Comparison of ENCODE assay signal across 11 cellular contexts in genomic region chr17:50153650-50154575, GRCh38. TPM values are rescaled to one million over a fixed set of nuclear protein-coding genes. Genes with fewer than 3 reads are reported as not detected.
DNase-seq lines count a peak whose midpoint lies in the region; ATAC-seq, FAIRE-seq and TF ChIP-seq lines count a peak whose summit lies in the region.
"Had no signal": no experiment of that assay in that cellular context is flagged by ENCODE, and none has a peak within 500 bp of the region (broad histone marks: within the 10 kb centered on the region; RNA-seq: fewer than 3 reads in every experiment).

No MANE protein-coding gene starts in this region.

- H3K9me3 Mint-ChIP-seq in activated CD4-positive, alpha-beta T cell treated with anti-CD3 and anti-CD28 coated beads, Interleukin-2, amount 10 ng/mL, durations not matched to agents 24 days and 14 days = no peaks in the 10 kb centered on the region

- POLR2A ChIA-PET in K562 (lab: Yijun Ruan, JAX) = interaction anchor here (0.5 to 1.7 kb wide), 10 partner anchors 9 to 331 kb away, joined by 3 to 5 read pairs (median 3); no protein-coding TSS in a partner anchor

- H3K79me2 ChIP-seq in K562 (ENCODE audit: control insufficient read depth, insufficient read depth, low read length) = peaks cover 31% of the 10 kb centered on the region

- in situ Hi-C loops in K562 (cut with MboI) = no loop called here

- H3K18ac ChIP-seq in mesenchymal stem cell (ENCODE audit: low read depth in 1 of 2, low read length in 2 of 2) = no peak overlapping the region

- H3K23ac ChIP-seq in mesenchymal stem cell (ENCODE audit: low read length in 2 of 2) = no peak overlapping the region

- intact Hi-C loops in activated CD4-positive, alpha-beta T cell treated with anti-CD3 and anti-CD28 coated beads, Interleukin-2, amount 10 ng/mL, durations not matched to agents 24 days and 14 days (cut with micrococcal nuclease) = no loop called here
- intact Hi-C loops in K562 (cut with micrococcal nuclease) (no loop called here), upper lobe of right lung (cut with DNase I) (no loop called here)

- H3K27me3 ChIP-seq in K562 (ENCODE audit: control insufficient read depth in 2 of 2, insufficient read depth in 2 of 2, low read length in 2 of 2) (no peaks in the 10 kb centered on the region), mesenchymal stem cell (ENCODE audit: control insufficient read depth in 1 of 2, insufficient read depth in 1 of 2, low read length in 2 of 2) (no peaks in the 10 kb centered on the region), upper lobe of right lung (no peaks in the 10 kb centered on the region)
- H3K27me3 ChIP-seq: hepatocyte had no signal

- no TSS peak for BruUV-seq in K562 (replicated peaks; lab: Mats Ljungman, UMichigan)

- H3K27ac Mint-ChIP-seq in activated CD4-positive, alpha-beta T cell treated with anti-CD3 and anti-CD28 coated beads, Interleukin-2, amount 10 ng/mL, durations not matched to agents 24 days and 14 days = peak overlapping the region; percentile 45

- peaks cover 38 to 68% of the 10 kb centered on the region in 2 experiments for H3K4me1 ChIP-seq in K562 (replicated peaks in 1 of 2; ENCODE audit: control insufficient read depth in 2 of 2, insufficient read depth in 2 of 2, low read length in 2 of 2)
- peaks cover 16% of the 10 kb centered on the region for H3K4me1 ChIP-seq in mesenchymal stem cell (ENCODE audit: control insufficient read depth, insufficient read depth, low read depth, low read length)
- peaks cover 27% of the 10 kb centered on the region for H3K4me1 ChIP-seq in upper lobe of right lung

- H3K4me3 Mint-ChIP-seq in activated CD4-positive, alpha-beta T cell treated with anti-CD3 and anti-CD28 coated beads, Interleukin-2, amount 10 ng/mL, durations not matched to agents 24 days and 14 days = no peak overlapping the region

- 1% methylated on average over 16 of the region's 16 CpGs for WGBS in K562 (ENCODE audit: insufficient coverage, low coverage, missing lambda C conversion rate)
- WGBS in mesenchymal stem cell = 94% methylated on average over 14 of the region's 16 CpGs

- TF ChIP-seq CTCF in K562 (IDR thresholded peaks at IDR 0.05 in 2 of 3, conservative IDR thresholded peaks at IDR 0.05 in 1 of 3; ENCODE audit: insufficient read depth in 2 of 3, low read depth in 1 of 3, low read length in 3 of 3) = no peak
- no peak for TF ChIP-seq CTCF in upper lobe of right lung (IDR thresholded peaks at IDR 0.05)

- H3K79me1 ChIP-seq in mesenchymal stem cell (replicated peaks; ENCODE audit: low read length, poor library complexity, severe bottlenecking) = no peaks in the 10 kb centered on the region

- H2AFZ ChIP-seq in K562 (ENCODE audit: low read depth, low read length) (peak overlapping the region; percentile 30; the same call in 1 of the 2 replicates), mesenchymal stem cell (ENCODE audit: low read depth, low read length) (no peak overlapping the region)
- H2AFZ ChIP-seq: hepatocyte had no signal

- H3K27ac ChIP-seq in K562 (ENCODE audit: extremely low read depth, low read depth, low read length) (peak overlapping the region; percentile 87), mesenchymal stem cell (ENCODE audit: low read length, poor library complexity, severe bottlenecking) (no peak overlapping the region), upper lobe of right lung (peak overlapping the region; percentile 45)
- H3K27ac ChIP-seq: hepatocyte had no signal

- H4K91ac ChIP-seq in mesenchymal stem cell (ENCODE audit: low read length) = no peak overlapping the region

- H3K4me2 ChIP-seq in K562 (ENCODE audit: insufficient read depth, low read length) (peak overlapping the region; percentile 60), mesenchymal stem cell (ENCODE audit: low read length, poor library complexity, severe bottlenecking) (no peak overlapping the region)
- H3K4me2 ChIP-seq: hepatocyte had no signal

- ATAC-seq in K562 = peak; percentile 35
- ATAC-seq in upper lobe of right lung = no peak
- no peak for ATAC-seq in GM18858 (IDR thresholded peaks at IDR 0.05; ENCODE audit: unreplicated experiment)

- H3K9me3 ChIP-seq in K562 (replicated peaks; ENCODE audit: control insufficient read depth, insufficient read depth, low read depth, low read length) (no peaks in the 10 kb centered on the region), mesenchymal stem cell (ENCODE audit: control insufficient read depth, low read length) (no peaks in the 10 kb centered on the region), upper lobe of right lung (no peaks in the 10 kb centered on the region)

- no peak for TF ChIP-seq POLR2A in K562 (conservative IDR thresholded peaks at IDR 0.05)

- DNase-seq in activated CD4-positive, alpha-beta T cell treated with anti-CD3 and anti-CD28 coated beads, Interleukin-2, amount 10 ng/mL, durations not matched to agents 24 days and 14 days = no peak
- no peak for DNase-seq in activated CD4-positive, alpha-beta T cell treated with anti-CD3 and anti-CD28 coated beads, Interleukin-2, amount 50 U/mL, for 48 hours
- peak; percentile 83 to 92 (median 86) for DNase-seq in K562 (ENCODE audit: extremely low read depth in 1 of 4, low spot score in 3 of 4)
- no peak for DNase-seq in mesenchymal stem cell
- peak; percentile 67 for DNase-seq in upper lobe of right lung
- DNase-seq in hepatic stellate cell (ENCODE audit: low spot score) = no peak
- DNase-seq in activated gamma-delta T cell treated with Interleukin-2 at 50 U/mL for 16 hours = no peak
- DNase-seq: 8988T, NCI-H69 had no signal

- no peak overlapping the region for H2BK5ac ChIP-seq in mesenchymal stem cell (ENCODE audit: low read depth, low read length, poor library complexity, severe bottlenecking)

- CTCF ChIA-PET in K562 (lab: Yijun Ruan, JAX; ENCODE audit: low intra/inter-chr PET ratio) = no interaction called here

- H2BK120ac ChIP-seq in mesenchymal stem cell (ENCODE audit: low read depth, low read length) = no peak overlapping the region

- peak; percentile 49; the same call in 1 of the 2 replicates for TF ChIP-seq EP300 in K562 (IDR thresholded peaks at IDR 0.05; ENCODE audit: low read length)

- H3K9ac ChIP-seq in K562 (ENCODE audit: insufficient read depth in 1 of 2, low read depth in 2 of 2, low read length in 2 of 2) (peak overlapping the region; percentile 67 to 81; a peak in 3 of 4 replicates), mesenchymal stem cell (ENCODE audit: low read length) (peak overlapping the region; percentile 86)

- peaks cover 37% of the 10 kb centered on the region for H3K4me1 Mint-ChIP-seq in activated CD4-positive, alpha-beta T cell treated with anti-CD3 and anti-CD28 coated beads, Interleukin-2, amount 10 ng/mL, durations not matched to agents 24 days and 14 days

- no peak overlapping the region for H4K8ac ChIP-seq in mesenchymal stem cell (ENCODE audit: low read length)

- H3K14ac ChIP-seq in mesenchymal stem cell (ENCODE audit: low read length in 2 of 2) = no peak overlapping the region

- no peak overlapping the region for H2BK15ac ChIP-seq in mesenchymal stem cell (ENCODE audit: low read depth, poor library complexity, severe bottlenecking)

- H3K27me3 Mint-ChIP-seq in activated CD4-positive, alpha-beta T cell treated with anti-CD3 and anti-CD28 coated beads, Interleukin-2, amount 10 ng/mL, durations not matched to agents 24 days and 14 days = no peaks in the 10 kb centered on the region

- H3K4me3 ChIP-seq in K562 = no peak overlapping the region
- peak overlapping the region in 1 of 2 experiments; percentile 16 for H3K4me3 ChIP-seq in mesenchymal stem cell (ENCODE audit: insufficient read depth in 1 of 2, low read depth in 1 of 2, low read length in 2 of 2)
- H3K4me3 ChIP-seq in upper lobe of right lung = no peak overlapping the region
- H3K4me3 ChIP-seq: hepatocyte had no signal

- H3K36me3 ChIP-seq in K562 (ENCODE audit: control insufficient read depth, insufficient read depth, low read length) (no peaks in the 10 kb centered on the region), mesenchymal stem cell (ENCODE audit: control insufficient read depth in 1 of 2, insufficient read depth in 2 of 2, low read depth in 1 of 2, low read length in 2 of 2) (no peaks in the 10 kb centered on the region), upper lobe of right lung (no peaks in the 10 kb centered on the region)

- H3K36me3 Mint-ChIP-seq in activated CD4-positive, alpha-beta T cell treated with anti-CD3 and anti-CD28 coated beads, Interleukin-2, amount 10 ng/mL, durations not matched to agents 24 days and 14 days (ENCODE audit: low read depth) = peaks cover 4% of the 10 kb centered on the region

- H3K9me1 ChIP-seq in K562 (ENCODE audit: control insufficient read depth, insufficient read depth, low read length) = peaks cover 5% of the 10 kb centered on the region

- H3K4ac ChIP-seq in mesenchymal stem cell (ENCODE audit: low read depth in 1 of 2, low read length in 2 of 2) = peak overlapping the region in 1 of 2 experiments; percentile 7

- peak overlapping the region; percentile 29 to 64 for H2BK12ac ChIP-seq in mesenchymal stem cell (ENCODE audit: low read length in 2 of 2)

- peak; percentile 93 for FAIRE-seq in K562 (lab: Jason Lieb, UNC)

- no peak for TF ChIP-seq RAD21 in K562 (CRISPR knock-in tag; conservative IDR thresholded peaks at IDR 0.05 in 1 of 2, IDR thresholded peaks at IDR 0.05 in 1 of 2)

- H2AK5ac ChIP-seq in mesenchymal stem cell (ENCODE audit: low read length, severe bottlenecking) = peak overlapping the region; percentile 17

- H4K20me1 ChIP-seq in K562 (replicated peaks; ENCODE audit: control insufficient read depth, insufficient read depth, low read length) = no peaks in the 10 kb centered on the region

RNA-seq across cellular contexts. Expression of gene PPP1R9B, which starts 3.4 kb away (rescaled TPM):
- 90.1 and 91.3 TPM in 2 replicates for total RNA-seq in activated CD4-positive, alpha-beta T cell treated with anti-CD3 and anti-CD28 coated beads, Interleukin-2, amount 10 ng/mL, durations not matched to agents 24 days and 14 days
- 29.7 and 49.5 TPM in 2 replicates for total RNA-seq in K562 (2011; cell fraction: chromatin; rRNA removed; ENCODE audit: low replicate concordance)
- total RNA-seq in K562 (2011; cell fraction: nucleolus; rRNA removed) = 27.6 and 29.7 TPM in 2 replicates
- total RNA-seq in K562 (2011; cell fraction: nucleoplasm; rRNA removed) = 29.0 and 30.6 TPM in 2 replicates
- total RNA-seq in K562 (2014; rRNA removed) (45.5 and 52.9 TPM in 2 replicates), K562 (2014; rRNA removed; fragmentation: Illumina TruSeq; extraction: Trizol) (9.9 and 14.5 TPM in 2 replicates), K562 (2015; rRNA removed; fragmentation: Illumina TruSeq; extraction: Trizol) (28.6 and 29.0 TPM in 2 replicates), K562 (2021) (56.6 and 63.5 TPM in 2 replicates), upper lobe of right lung (103 TPM)
- polyA plus RNA-seq in K562 (2011; rRNA removed) (11.6 and 12.7 TPM in 2 replicates), K562 (2014; fragmentation: Illumina TruSeq; extraction: Trizol) (24.7 and 25.5 TPM in 2 replicates), K562 (2014; fragmentation: Nextera tagmentation; extraction: Ambion mirVana) (under 1 TPM; 0.10 to 0.13 TPM), K562 (2014; rRNA removed) (34.2 and 35.7 TPM in 2 replicates)
- 11.9 and 15.6 TPM in 2 replicates for polyA plus RNA-seq in K562 (2011; cell fraction: cytosol; rRNA removed)
- 50.9 and 52.5 TPM in 2 replicates for polyA plus RNA-seq in K562 (2011; cell fraction: nucleus; rRNA removed)
- polyA plus RNA-seq in K562 (2012) = 27.4 and 32.9 TPM in 2 replicates
- 18.9 and 21.8 TPM in 2 replicates for polyA minus RNA-seq in K562 (2011; rRNA and poly(A)+ RNA removed)
- 17.7 and 18.7 TPM in 2 replicates for polyA minus RNA-seq in K562 (2011; cell fraction: cytosol; rRNA and poly(A)+ RNA removed)
- 12.4 and 25.9 TPM in 2 replicates for polyA minus RNA-seq in K562 (2011; cell fraction: nucleus; rRNA and poly(A)+ RNA removed)
- polyA plus RNA-seq in mesenchymal stem cell (2013, experiment 1 of 2) = 34.9 TPM
- polyA plus RNA-seq in mesenchymal stem cell (2013, experiment 2 of 2) = 33.0 TPM

RNA-seq across cellular contexts. Expression of gene SGCA, which starts 11.9 kb away (rescaled TPM):
- total RNA-seq in activated CD4-positive, alpha-beta T cell treated with anti-CD3 and anti-CD28 coated beads, Interleukin-2, amount 10 ng/mL, durations not matched to agents 24 days and 14 days = 0.30 TPM in 1 of 2 replicates, not detected in the other
- not detected in 2 replicates for total RNA-seq in K562 (2011; cell fraction: chromatin; rRNA removed; ENCODE audit: low replicate concordance)
- not detected in 2 replicates for total RNA-seq in K562 (2011; cell fraction: nucleolus; rRNA removed)
- total RNA-seq in K562 (2011; cell fraction: nucleoplasm; rRNA removed) = not detected in 2 replicates
- total RNA-seq in K562 (2014; rRNA removed) = not detected in 2 replicates
- not detected in 2 replicates for total RNA-seq in K562 (2014; rRNA removed; fragmentation: Illumina TruSeq; extraction: Trizol)
- total RNA-seq in K562 (2015; rRNA removed; fragmentation: Illumina TruSeq; extraction: Trizol) = not detected in 2 replicates
- total RNA-seq in K562 (2021) = not detected in 2 replicates
- polyA plus RNA-seq in K562 (2011; rRNA removed) = not detected in 2 replicates
- polyA plus RNA-seq in K562 (2011; cell fraction: cytosol; rRNA removed) = not detected in 2 replicates
- not detected in 2 replicates for polyA plus RNA-seq in K562 (2011; cell fraction: nucleus; rRNA removed)
- polyA plus RNA-seq in K562 (2012) = not detected in 2 replicates
- polyA plus RNA-seq in K562 (2014; fragmentation: Illumina TruSeq; extraction: Trizol) = not detected in 2 replicates
- polyA plus RNA-seq in K562 (2014; fragmentation: Nextera tagmentation; extraction: Ambion mirVana) = not detected
- polyA plus RNA-seq in K562 (2014; rRNA removed) = not detected in 2 replicates
- polyA minus RNA-seq in K562 (2011; rRNA and poly(A)+ RNA removed) = not detected in 2 replicates
- not detected in 2 replicates for polyA minus RNA-seq in K562 (2011; cell fraction: cytosol; rRNA and poly(A)+ RNA removed)
- polyA minus RNA-seq in K562 (2011; cell fraction: nucleus; rRNA and poly(A)+ RNA removed) = not detected in 2 replicates
- 0.14 TPM for polyA plus RNA-seq in mesenchymal stem cell (2013, experiment 1 of 2)
- polyA plus RNA-seq in mesenchymal stem cell (2013, experiment 2 of 2) = 0.08 TPM
- total RNA-seq in upper lobe of right lung = 27.8 TPM

RNA-seq across cellular contexts. Expression of gene SAMD14, which starts 24.0 kb away (rescaled TPM):
- total RNA-seq in activated CD4-positive, alpha-beta T cell treated with anti-CD3 and anti-CD28 coated beads, Interleukin-2, amount 10 ng/mL, durations not matched to agents 24 days and 14 days = 1.0 and 1.2 TPM in 2 replicates
- 0.18 and 1.0 TPM in 2 replicates for total RNA-seq in K562 (2011; cell fraction: chromatin; rRNA removed; ENCODE audit: low replicate concordance)
- 0.50 TPM in 1 of 2 replicates, not detected in the other for total RNA-seq in K562 (2011; cell fraction: nucleolus; rRNA removed)
- not detected in 2 replicates for total RNA-seq in K562 (2011; cell fraction: nucleoplasm; rRNA removed)
- total RNA-seq in K562 (2014; rRNA removed) (not detected in 2 replicates), K562 (2014; rRNA removed; fragmentation: Illumina TruSeq; extraction: Trizol) (not detected in 2 replicates), K562 (2015; rRNA removed; fragmentation: Illumina TruSeq; extraction: Trizol) (not detected in 2 replicates), K562 (2021) (0.07 TPM in 1 of 2 replicates, not detected in the other), upper lobe of right lung (21.5 TPM)
- polyA plus RNA-seq in K562 (2011; rRNA removed) (0.14 TPM in 1 of 2 replicates, not detected in the other), K562 (2014; fragmentation: Illumina TruSeq; extraction: Trizol) (0.04 TPM in 1 of 2 replicates, not detected in the other), K562 (2014; fragmentation: Nextera tagmentation; extraction: Ambion mirVana) (not detected), K562 (2014; rRNA removed) (0.11 TPM in 1 of 2 replicates, not detected in the other)
- polyA plus RNA-seq in K562 (2011; cell fraction: cytosol; rRNA removed) = 0.01 and 0.10 TPM in 2 replicates
- 0.15 and 0.24 TPM in 2 replicates for polyA plus RNA-seq in K562 (2011; cell fraction: nucleus; rRNA removed)
- 0.07 and 0.22 TPM in 2 replicates for polyA plus RNA-seq in K562 (2012)
- polyA minus RNA-seq in K562 (2011; rRNA and poly(A)+ RNA removed) = 0.15 TPM in 1 of 2 replicates, not detected in the other
- not detected in 2 replicates for polyA minus RNA-seq in K562 (2011; cell fraction: cytosol; rRNA and poly(A)+ RNA removed)
- not detected in 2 replicates for polyA minus RNA-seq in K562 (2011; cell fraction: nucleus; rRNA and poly(A)+ RNA removed)
- 17.9 TPM for polyA plus RNA-seq in mesenchymal stem cell (2013, experiment 1 of 2)
- polyA plus RNA-seq in mesenchymal stem cell (2013, experiment 2 of 2) = 17.2 TPM

RNA-seq across cellular contexts. Expression of gene COL1A1, which starts 47.5 kb away (rescaled TPM):
- total RNA-seq in activated CD4-positive, alpha-beta T cell treated with anti-CD3 and anti-CD28 coated beads, Interleukin-2, amount 10 ng/mL, durations not matched to agents 24 days and 14 days = 1.6 and 2.0 TPM in 2 replicates
- total RNA-seq in K562 (2011; cell fraction: chromatin; rRNA removed; ENCODE audit: low replicate concordance) = 3.2 and 16.9 TPM in 2 replicates
- total RNA-seq in K562 (2011; cell fraction: nucleolus; rRNA removed) = 5.7 and 9.0 TPM in 2 replicates
- 3.7 and 4.2 TPM in 2 replicates for total RNA-seq in K562 (2011; cell fraction: nucleoplasm; rRNA removed)
- total RNA-seq in K562 (2014; rRNA removed) (0.86 and 0.91 TPM in 2 replicates), K562 (2014; rRNA removed; fragmentation: Illumina TruSeq; extraction: Trizol) (0.15 TPM in 1 of 2 replicates, not detected in the other), K562 (2015; rRNA removed; fragmentation: Illumina TruSeq; extraction: Trizol) (0.08 and 0.18 TPM in 2 replicates), K562 (2021) (2.8 and 3.4 TPM in 2 replicates), upper lobe of right lung (154 TPM)
- polyA plus RNA-seq in K562 (2011; rRNA removed) (0.11 and 0.20 TPM in 2 replicates), K562 (2014; fragmentation: Illumina TruSeq; extraction: Trizol) (0.64 and 0.91 TPM in 2 replicates), K562 (2014; fragmentation: Nextera tagmentation; extraction: Ambion mirVana) (under 1 TPM; 0.04 to 0.06 TPM), K562 (2014; rRNA removed) (0.86 and 0.95 TPM in 2 replicates)
- 0.16 and 0.27 TPM in 2 replicates for polyA plus RNA-seq in K562 (2011; cell fraction: cytosol; rRNA removed)
- 2.0 and 4.9 TPM in 2 replicates for polyA plus RNA-seq in K562 (2011; cell fraction: nucleus; rRNA removed)
- polyA plus RNA-seq in K562 (2012) = 1.1 and 1.7 TPM in 2 replicates
- 0.25 and 1.1 TPM in 2 replicates for polyA minus RNA-seq in K562 (2011; rRNA and poly(A)+ RNA removed)
- 2.0 and 3.3 TPM in 2 replicates for polyA minus RNA-seq in K562 (2011; cell fraction: cytosol; rRNA and poly(A)+ RNA removed)
- 2.3 and 3.1 TPM in 2 replicates for polyA minus RNA-seq in K562 (2011; cell fraction: nucleus; rRNA and poly(A)+ RNA removed)
- polyA plus RNA-seq in mesenchymal stem cell (2013, experiment 1 of 2) = 4,381 TPM
- 4,150 TPM for polyA plus RNA-seq in mesenchymal stem cell (2013, experiment 2 of 2)

RNA-seq across cellular contexts. Expression of gene PDK2, which starts 58.8 kb away (rescaled TPM):
- 10.9 and 11.8 TPM in 2 replicates for total RNA-seq in activated CD4-positive, alpha-beta T cell treated with anti-CD3 and anti-CD28 coated beads, Interleukin-2, amount 10 ng/mL, durations not matched to agents 24 days and 14 days
- 1.4 and 4.1 TPM in 2 replicates for total RNA-seq in K562 (2011; cell fraction: chromatin; rRNA removed; ENCODE audit: low replicate concordance)
- 1.1 and 3.0 TPM in 2 replicates for total RNA-seq in K562 (2011; cell fraction: nucleolus; rRNA removed)
- 0.37 and 0.53 TPM in 2 replicates for total RNA-seq in K562 (2011; cell fraction: nucleoplasm; rRNA removed)
- total RNA-seq in K562 (2014; rRNA removed) = 1.00 and 1.5 TPM in 2 replicates
- total RNA-seq in K562 (2014; rRNA removed; fragmentation: Illumina TruSeq; extraction: Trizol) = 0.38 and 0.87 TPM in 2 replicates
- total RNA-seq in K562 (2015; rRNA removed; fragmentation: Illumina TruSeq; extraction: Trizol) = 1.2 and 1.4 TPM in 2 replicates
- total RNA-seq in K562 (2021) = 1.9 and 2.5 TPM in 2 replicates
- polyA plus RNA-seq in K562 (2011; rRNA removed) = 1.8 and 5.3 TPM in 2 replicates
- 3.7 and 10.5 TPM in 2 replicates for polyA plus RNA-seq in K562 (2011; cell fraction: cytosol; rRNA removed)
- 4.9 and 5.8 TPM in 2 replicates for polyA plus RNA-seq in K562 (2011; cell fraction: nucleus; rRNA removed)
- 2.6 and 5.2 TPM in 2 replicates for polyA plus RNA-seq in K562 (2012)
- polyA plus RNA-seq in K562 (2014; fragmentation: Illumina TruSeq; extraction: Trizol) = 2.0 and 2.7 TPM in 2 replicates
- under 1 TPM; 0.03 to 0.08 TPM for polyA plus RNA-seq in K562 (2014; fragmentation: Nextera tagmentation; extraction: Ambion mirVana)
- polyA plus RNA-seq in K562 (2014; rRNA removed) = 1.5 and 2.6 TPM in 2 replicates
- 3.0 and 4.2 TPM in 2 replicates for polyA minus RNA-seq in K562 (2011; rRNA and poly(A)+ RNA removed)
- 3.3 and 9.3 TPM in 2 replicates for polyA minus RNA-seq in K562 (2011; cell fraction: cytosol; rRNA and poly(A)+ RNA removed)
- polyA minus RNA-seq in K562 (2011; cell fraction: nucleus; rRNA and poly(A)+ RNA removed) = 1.6 and 1.8 TPM in 2 replicates
- 43.1 TPM for polyA plus RNA-seq in mesenchymal stem cell (2013, experiment 1 of 2)
- polyA plus RNA-seq in mesenchymal stem cell (2013, experiment 2 of 2) = 39.6 TPM
- total RNA-seq in upper lobe of right lung = 30.2 TPM

Comparison
In these comparisons a context has a peak if more than half of its experiments do, and no peak if none do; other contexts are left out.
1. DNase-seq: peak in K562 (4 of 4) and upper lobe of right lung (single experiment); none in activated CD4-positive, alpha-beta T cell treated with anti-CD3 and anti-CD28 coated beads, Interleukin-2, amount 10 ng/mL, durations not matched to agents 24 days and 14 days (single experiment), activated CD4-positive, alpha-beta T cell treated with anti-CD3 and anti-CD28 coated beads, Interleukin-2, amount 50 U/mL, for 48 hours (0 of 2), mesenchymal stem cell (single experiment), hepatic stellate cell (single experiment) and activated gamma-delta T cell treated with Interleukin-2 at 50 U/mL for 16 hours (single experiment).
2. RNA of gene SGCA, which starts 11.9 kb away (total RNA-seq): 27.8 TPM in upper lobe of right lung (single experiment); 0.30 TPM in activated CD4-positive, alpha-beta T cell treated with anti-CD3 and anti-CD28 coated beads, Interleukin-2, amount 10 ng/mL, durations not matched to agents 24 days and 14 days and not detected in K562; every median in the first group is over 10 times any median in the second.
3. RNA of gene SAMD14, which starts 24.0 kb away (total RNA-seq): 21.5 TPM in upper lobe of right lung (single experiment); 1.0 to 1.2 TPM in activated CD4-positive, alpha-beta T cell treated with anti-CD3 and anti-CD28 coated beads, Interleukin-2, amount 10 ng/mL, durations not matched to agents 24 days and 14 days and 0.07 to 1.0 TPM in K562; every median in the first group is over 10 times any median in the second.